ENCODE assay signal across 1 cellular context in the genomic region with DNA sequence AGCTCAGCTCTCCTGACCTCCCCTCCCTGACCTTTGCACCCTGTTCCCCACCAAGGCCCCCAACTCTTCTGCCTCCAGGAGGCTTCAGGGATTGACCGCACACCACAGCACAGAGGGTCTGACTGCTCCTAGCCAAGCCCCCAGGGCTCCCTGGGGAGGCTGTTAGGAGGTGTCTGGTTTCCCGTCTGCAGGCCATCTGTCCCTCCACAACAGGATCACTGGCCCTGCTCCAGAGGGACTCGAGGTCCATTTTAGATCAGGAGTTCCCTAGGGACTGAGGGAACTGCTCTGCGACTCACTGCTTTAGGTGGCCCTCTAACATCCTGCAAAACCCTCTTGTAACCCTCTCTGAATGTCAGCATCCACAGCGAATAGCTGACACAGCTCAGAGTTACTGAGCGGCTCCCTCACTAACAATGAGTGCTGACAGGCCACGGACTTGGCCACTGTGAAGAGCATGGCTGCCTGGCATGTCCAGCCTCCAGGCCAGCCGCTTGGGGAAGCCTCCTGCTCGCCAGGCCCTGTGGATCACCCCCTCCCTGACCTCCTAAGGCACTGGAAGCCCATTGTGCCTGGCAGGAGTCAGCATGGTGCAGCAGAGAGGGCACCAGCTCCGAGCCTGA.
TF ChIP-seq lines count a peak whose summit lies in the region.

No MANE protein-coding gene starts in this region.

TF ChIP-seq in HepG2, 621 proteins besides CTCF, POLR2A, EP300 and RAD21:
- no peak for TF ChIP-seq ZNF746 (CRISPR knock-in tag; IDR thresholded peaks at IDR 0.05)
- no peak for TF ChIP-seq ZNF30 (CRISPR knock-in tag; IDR thresholded peaks at IDR 0.05)
- TF ChIP-seq, protein P1, sequence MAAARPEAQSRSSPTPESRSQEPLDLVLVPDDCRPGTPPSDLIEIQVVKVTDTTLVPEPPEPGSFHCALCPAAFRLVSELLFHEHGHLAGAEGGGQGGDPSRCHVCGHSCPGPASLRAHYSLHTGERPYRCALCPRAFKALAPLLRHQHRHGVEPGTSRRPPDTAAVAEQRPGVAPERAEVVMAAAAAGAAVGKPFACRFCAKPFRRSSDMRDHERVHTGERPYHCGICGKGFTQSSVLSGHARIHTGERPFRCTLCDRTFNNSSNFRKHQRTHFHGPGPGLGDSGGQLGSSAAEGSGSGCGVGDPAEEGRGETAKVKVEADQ (CRISPR knock-in tag; IDR thresholded peaks at IDR 0.05; ENCODE audit: borderline replicate concordance), result no peak
- TF ChIP-seq FOXK1 (CRISPR knock-in tag; IDR thresholded peaks at IDR 0.05; ENCODE audit: borderline replicate concordance, low read depth), result no peak
- TF ChIP-seq, protein P2, sequence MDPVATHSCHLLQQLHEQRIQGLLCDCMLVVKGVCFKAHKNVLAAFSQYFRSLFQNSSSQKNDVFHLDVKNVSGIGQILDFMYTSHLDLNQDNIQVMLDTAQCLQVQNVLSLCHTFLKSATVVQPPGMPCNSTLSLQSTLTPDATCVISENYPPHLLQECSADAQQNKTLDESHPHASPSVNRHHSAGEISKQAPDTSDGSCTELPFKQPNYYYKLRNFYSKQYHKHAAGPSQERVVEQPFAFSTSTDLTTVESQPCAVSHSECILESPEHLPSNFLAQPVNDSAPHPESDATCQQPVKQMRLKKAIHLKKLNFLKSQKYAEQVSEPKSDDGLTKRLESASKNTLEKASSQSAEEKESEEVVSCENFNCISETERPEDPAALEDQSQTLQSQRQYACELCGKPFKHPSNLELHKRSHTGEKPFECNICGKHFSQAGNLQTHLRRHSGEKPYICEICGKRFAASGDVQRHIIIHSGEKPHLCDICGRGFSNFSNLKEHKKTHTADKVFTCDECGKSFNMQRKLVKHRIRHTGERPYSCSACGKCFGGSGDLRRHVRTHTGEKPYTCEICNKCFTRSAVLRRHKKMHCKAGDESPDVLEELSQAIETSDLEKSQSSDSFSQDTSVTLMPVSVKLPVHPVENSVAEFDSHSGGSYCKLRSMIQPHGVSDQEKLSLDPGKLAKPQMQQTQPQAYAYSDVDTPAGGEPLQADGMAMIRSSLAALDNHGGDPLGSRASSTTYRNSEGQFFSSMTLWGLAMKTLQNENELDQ (CRISPR knock-in tag; IDR thresholded peaks at IDR 0.05; ENCODE audit: borderline replicate concordance), result no peak
- TF ChIP-seq ZNF20 (CRISPR knock-in tag; IDR thresholded peaks at IDR 0.05), result no peak
- TF ChIP-seq, protein P3, sequence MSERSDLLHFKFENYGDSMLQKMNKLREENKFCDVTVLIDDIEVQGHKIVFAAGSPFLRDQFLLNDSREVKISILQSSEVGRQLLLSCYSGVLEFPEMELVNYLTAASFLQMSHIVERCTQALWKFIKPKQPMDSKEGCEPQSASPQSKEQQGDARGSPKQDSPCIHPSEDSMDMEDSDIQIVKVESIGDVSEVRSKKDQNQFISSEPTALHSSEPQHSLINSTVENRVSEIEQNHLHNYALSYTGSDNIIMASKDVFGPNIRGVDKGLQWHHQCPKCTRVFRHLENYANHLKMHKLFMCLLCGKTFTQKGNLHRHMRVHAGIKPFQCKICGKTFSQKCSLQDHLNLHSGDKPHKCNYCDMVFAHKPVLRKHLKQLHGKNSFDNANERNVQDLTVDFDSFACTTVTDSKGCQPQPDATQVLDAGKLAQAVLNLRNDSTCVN (CRISPR knock-in tag; IDR thresholded peaks at IDR 0.05; ENCODE audit: borderline replicate concordance), result no peak
- TF ChIP-seq ZNF510 (CRISPR knock-in tag; IDR thresholded peaks at IDR 0.05; ENCODE audit: low read depth), result no peak
- TF ChIP-seq ZNF264 (CRISPR knock-in tag; IDR thresholded peaks at IDR 0.05), result no peak
- TF ChIP-seq ZNF7 (CRISPR knock-in tag; IDR thresholded peaks at IDR 0.05), result no peak
- TF ChIP-seq KAT8 (CRISPR knock-in tag; IDR thresholded peaks at IDR 0.05), result no peak
- TF ChIP-seq HDAC2 (CRISPR knock-in tag; IDR thresholded peaks at IDR 0.05), result no peak
- TF ChIP-seq, protein P4, sequence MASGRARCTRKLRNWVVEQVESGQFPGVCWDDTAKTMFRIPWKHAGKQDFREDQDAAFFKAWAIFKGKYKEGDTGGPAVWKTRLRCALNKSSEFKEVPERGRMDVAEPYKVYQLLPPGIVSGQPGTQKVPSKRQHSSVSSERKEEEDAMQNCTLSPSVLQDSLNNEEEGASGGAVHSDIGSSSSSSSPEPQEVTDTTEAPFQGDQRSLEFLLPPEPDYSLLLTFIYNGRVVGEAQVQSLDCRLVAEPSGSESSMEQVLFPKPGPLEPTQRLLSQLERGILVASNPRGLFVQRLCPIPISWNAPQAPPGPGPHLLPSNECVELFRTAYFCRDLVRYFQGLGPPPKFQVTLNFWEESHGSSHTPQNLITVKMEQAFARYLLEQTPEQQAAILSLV (CRISPR knock-in tag; IDR thresholded peaks at IDR 0.05; ENCODE audit: borderline replicate concordance), result no peak
- TF ChIP-seq FOXP1 (IDR thresholded peaks at IDR 0.05), result no peak
- TF ChIP-seq FOXP1 (CRISPR knock-in tag; IDR thresholded peaks at IDR 0.05), result no peak
TF ChIP-seq in HepG2: peak in this region for 0.
